In genomic region chr17:47717261-47717697, GRCh38 we compare ENCODE assay signal across 1 cellular context.
TF ChIP-seq lines count a peak whose summit lies in the region.

No MANE protein-coding gene starts in this region.

TF ChIP-seq in HEK293, 187 proteins besides CTCF, POLR2A, EP300 and RAD21 (continued from another document):
- TF ChIP-seq PRDM10 (tag by site-specific recombination; IDR thresholded peaks at IDR 0.05) (peak; percentile 71), GLIS2 (tag by site-specific recombination; IDR thresholded peaks at IDR 0.05) (peak; percentile 34; the same call in 1 of the 2 replicates)
